Comparison of ENCODE assay signal across 8 cellular contexts in genomic region chr2:95403204-95403721, GRCh38. TPM values are rescaled to one million over a fixed set of nuclear protein-coding genes. Genes with fewer than 3 reads are reported as not detected.
DNase-seq lines count a peak whose midpoint lies in the region; ATAC-seq and TF ChIP-seq lines count a peak whose summit lies in the region.
"Not testable (repeated sequence)": the region's sequence is repeated elsewhere in the genome, so short reads cannot be mapped to it uniquely, and the experiment has no call there.

No MANE protein-coding gene starts in this region.

- not testable (repeated sequence) for H3K27me3 ChIP-seq in CD4-positive, alpha-beta T cell (ENCODE audit: control insufficient read depth, insufficient read depth, low read length); HL-60 (ENCODE audit: insufficient read depth, poor library complexity, severe bottlenecking); PC-3 (ENCODE audit: low read length); lower lobe of right lung (ENCODE audit: low read depth)

- H3F3A ChIP-seq in PC-3 (ENCODE audit: low read length, unreplicated experiment) = not testable (repeated sequence)

- ATAC-seq in CD4-positive, alpha-beta T cell (ENCODE audit: poor library complexity) = peak; percentile 31
- ATAC-seq in GM19467 (IDR thresholded peaks at IDR 0.05; ENCODE audit: unreplicated experiment) (peak; percentile 16), PC-3 (peak; percentile 42), lower lobe of right lung (peak; percentile 67 to 74)
- ATAC-seq in activated T-cell treated with anti-CD3 and anti-CD28 coated beads, Interleukin-2, amount 50 U/mL, for 4 hours = peak; percentile 16 to 42

- peaks cover 27% of the 10 kb centered on the region for H3K4me1 Mint-ChIP-seq in CD4-positive, alpha-beta T cell (ENCODE audit: low read depth)
- peaks cover 20% of the 10 kb centered on the region for H3K4me1 Mint-ChIP-seq in activated T-cell treated with anti-CD3 and anti-CD28 coated beads, Interleukin-2, amount 50 U/mL, for 4 hours (ENCODE audit: low read depth)

- H3K9me2 ChIP-seq in PC-3 (replicated peaks; ENCODE audit: low read length) = not testable (repeated sequence)

- H3K36me3 ChIP-seq in PC-3 (ENCODE audit: low read depth, low read length) = not testable (repeated sequence)
- H3K36me3 ChIP-seq in lower lobe of right lung = peaks cover 10% of the 10 kb centered on the region

- H3K4me3 ChIP-seq in HL-60 (replicated peaks; ENCODE audit: insufficient read depth, low read length) (peak overlapping the region; percentile 98), PC-3 (ENCODE audit: low read length) (peak overlapping the region; percentile 100), epithelial cell of esophagus (ENCODE audit: low read length) (peak overlapping the region; percentile 83), lower lobe of right lung (peak overlapping the region; percentile 94)

- not testable (repeated sequence) for BruUV-seq in PC-3 (replicated peaks; lab: Mats Ljungman, UMichigan)

- H3K9ac ChIP-seq in PC-3 (ENCODE audit: low read length) = peak overlapping the region; percentile 95

- H3K4me1 ChIP-seq in PC-3 (ENCODE audit: insufficient read depth, low read length) = not testable (repeated sequence)
- H3K4me1 ChIP-seq in lower lobe of right lung = peaks cover 17% of the 10 kb centered on the region

- POLR2A ChIA-PET in CD4-positive, alpha-beta T cell (lab: Charles Lee) = interaction anchor here (1.4 to 2.1 kb wide), 3 partner anchors 238 to 381 kb away, joined by 3 to 8 read pairs (median 7); partner anchors contain the start of genes ZNF2 and ZNF514
- POLR2A ChIA-PET in PC-3 (lab: Charles Lee; ENCODE audit: unreplicated experiment) = interaction anchor here (1.4 kb wide), 1 partner anchor 58 kb away, joined by 3 read pairs; no protein-coding TSS in a partner anchor

- CTCF ChIA-PET in CD4-positive, alpha-beta T cell (lab: Charles Lee); PC-3 (lab: Charles Lee): not testable (repeated sequence)

- not testable (repeated sequence) for TF ChIP-seq CTCF in CD4-positive, alpha-beta T cell (IDR thresholded peaks at IDR 0.05)
- peak; percentile 4 for TF ChIP-seq CTCF in HL-60 (IDR thresholded peaks at IDR 0.05; ENCODE audit: insufficient read depth, low read length)
- TF ChIP-seq CTCF in PC-3 (conservative IDR thresholded peaks at IDR 0.05; ENCODE audit: low read depth, low read length) = peak; percentile 53
- peak; percentile 12 for TF ChIP-seq CTCF in epithelial cell of esophagus (IDR thresholded peaks at IDR 0.05; ENCODE audit: insufficient read depth, low read depth, low read length, missing control alignments)
- TF ChIP-seq CTCF in lower lobe of right lung (IDR thresholded peaks at IDR 0.05) = peak; percentile 30

- H4K20me1 ChIP-seq in PC-3 (ENCODE audit: low read length) = not testable (repeated sequence)

- peaks cover 18% of the 10 kb centered on the region for H3K36me3 Mint-ChIP-seq in CD4-positive, alpha-beta T cell (ENCODE audit: low read depth)
- not testable (repeated sequence) for H3K36me3 Mint-ChIP-seq in activated T-cell treated with anti-CD3 and anti-CD28 coated beads, Interleukin-2, amount 50 U/mL, for 4 hours (ENCODE audit: insufficient read depth)

- DNase-seq in CD4-positive, alpha-beta T cell = peak in 4 of 10 experiments; percentile 11 to 22 (median 16)
- peak; percentile 24 to 62 for DNase-seq in HL-60 (ENCODE audit: low read depth in 1 of 2, low spot score in 1 of 2)
- DNase-seq in PC-3 = peak; percentile 18
- DNase-seq in activated T-cell treated with anti-CD3 and anti-CD28 coated beads, Interleukin-2, amount 50 U/mL, for 4 hours = peak; percentile 15
- peak; percentile 33 for DNase-seq in epithelial cell of esophagus (ENCODE audit: low read depth)
- DNase-seq in lower lobe of right lung = not testable (repeated sequence)
- peak in 2 of 3 donors; percentile 14 to 15 for DNase-seq in stimulated activated CD4-positive, alpha-beta T cell treated with anti-CD3 and anti-CD28 coated beads, Interleukin-12 subunit alpha, Interleukin-12 subunit beta, amount 100 ng/mL, for 48 hours (ENCODE audit: low read depth in 2 of 3, low spot score in 1 of 3)

- H3K9me3 Mint-ChIP-seq in CD4-positive, alpha-beta T cell; activated T-cell treated with anti-CD3 and anti-CD28 coated beads, Interleukin-2, amount 50 U/mL, for 4 hours: not testable (repeated sequence)

- not testable (repeated sequence) for H3K9me3 ChIP-seq in CD4-positive, alpha-beta T cell (ENCODE audit: control insufficient read depth, low read length); PC-3 (ENCODE audit: low read length); lower lobe of right lung

- peak overlapping the region; percentile 86 for H3K4me2 ChIP-seq in PC-3 (ENCODE audit: low read length)

- H2AFZ ChIP-seq in PC-3 (ENCODE audit: low read length) = peak overlapping the region; percentile 86

- H3K27ac Mint-ChIP-seq in CD4-positive, alpha-beta T cell = peak overlapping the region; percentile 88

- H3K27ac ChIP-seq in CD4-positive, alpha-beta T cell (ENCODE audit: low read depth, low read length); PC-3 (ENCODE audit: low read length): not testable (repeated sequence)
- peak overlapping the region; percentile 80 for H3K27ac ChIP-seq in HL-60 (replicated peaks)
- H3K27ac ChIP-seq in lower lobe of right lung = peak overlapping the region; percentile 94

- H3K27me3 Mint-ChIP-seq in CD4-positive, alpha-beta T cell; activated T-cell treated with anti-CD3 and anti-CD28 coated beads, Interleukin-2, amount 50 U/mL, for 4 hours (ENCODE audit: low read depth): not testable (repeated sequence)

- H3K79me2 ChIP-seq in PC-3 (ENCODE audit: low read length) = peaks cover 32% of the 10 kb centered on the region

- H3K4me3 Mint-ChIP-seq in CD4-positive, alpha-beta T cell = peak overlapping the region; percentile 99
- peak overlapping the region; percentile 92 for H3K4me3 Mint-ChIP-seq in activated T-cell treated with anti-CD3 and anti-CD28 coated beads, Interleukin-2, amount 50 U/mL, for 4 hours

- intact Hi-C loops in CD4-positive, alpha-beta T cell (cut with DNase I, micrococcal nuclease) = loop anchor here (1.0 to 5.0 kb wide), 2 partner anchors 196 to 238 kb away; partner anchors contain the start of genes ZNF2 (in 1 of the 2) and ZNF892 (in 1 of the 2)
- intact Hi-C loops in PC-3 (cut with micrococcal nuclease) = loop anchor here (5.0 kb wide), 2 partner anchors 56 to 81 kb away; no protein-coding TSS in a partner anchor
- intact Hi-C loops in lower lobe of right lung (cut with DNase I) = not testable (repeated sequence)

RNA-seq across cellular contexts. Expression of gene FAHD2A, which starts 0.8 kb away (rescaled TPM):
- total RNA-seq in CD4-positive, alpha-beta T cell = 10 to 100 TPM; 26.5 to 27.5 TPM
- total RNA-seq in PC-3 (2014; rRNA removed) = 10.8 and 20.5 TPM in 2 replicates
- total RNA-seq in activated T-cell treated with anti-CD3 and anti-CD28 coated beads, Interleukin-2, amount 50 U/mL, for 4 hours = 10 to 100 TPM; 13.9 to 15.8 (median 15.3) TPM
- total RNA-seq in lower lobe of right lung = 19.4 TPM

Comparison
In these comparisons a context has a peak if more than half of its experiments do, and no peak if none do; other contexts are left out.
1. ATAC-seq: peak in every context shown above with its lines; median percentile 70 in lower lobe of right lung; 42 in PC-3; 31 in CD4-positive, alpha-beta T cell; 29 in activated T-cell treated with anti-CD3 and anti-CD28 coated beads, Interleukin-2, amount 50 U/mL, for 4 hours; 16 in GM19467.